ENCODE assay signal across 32 cellular contexts in genomic region chr18:685438-685837, GRCh38. TPM values are rescaled to one million over a fixed set of nuclear protein-coding genes. Genes with fewer than 3 reads are reported as not detected.
DNase-seq lines count a peak whose midpoint lies in the region; ATAC-seq, FAIRE-seq and TF ChIP-seq lines count a peak whose summit lies in the region.
"Had no signal": no experiment of that assay in that cellular context is flagged by ENCODE, and none has a peak within 500 bp of the region (broad histone marks: within the 10 kb centered on the region; RNA-seq: fewer than 3 reads in every experiment).

No MANE protein-coding gene starts in this region.

- H3K27ac Mint-ChIP-seq in T-helper 17 cell: peak overlapping the region; percentile 37
- H3K27ac Mint-ChIP-seq: CD4-positive, alpha-beta T cell had no signal

- intact Hi-C loops in HepG2 (cut with micrococcal nuclease; ENCODE audit: unreplicated experiment) (no loop called here), right lobe of liver (cut with DNase I) (no loop called here), sigmoid colon (cut with DNase I) (no loop called here)

- peaks cover 5% of the 10 kb centered on the region; the same call in 1 of the 2 replicates for H4K20me1 ChIP-seq in HepG2 (ENCODE audit: insufficient read depth, low read length)
- no peaks in the 10 kb centered on the region for H4K20me1 ChIP-seq in hepatocyte (ENCODE audit: insufficient read depth, poor library complexity, severe bottlenecking)

- H3K4me1 ChIP-seq in HepG2 (ENCODE audit: insufficient read depth, low read length): peaks cover 31% of the 10 kb centered on the region
- peaks cover 0 to 18% (median 6%) of the 10 kb centered on the region in 4 donors for H3K4me1 ChIP-seq in right lobe of liver
- peaks cover 15% of the 10 kb centered on the region for H3K4me1 ChIP-seq in hepatocyte (ENCODE audit: insufficient read depth)
- H3K4me1 ChIP-seq in sigmoid colon: no peaks in the 10 kb centered on the region
- H3K4me1 ChIP-seq: right atrium auricular region had no signal

- H3K36me3 Mint-ChIP-seq in T-helper 17 cell (ENCODE audit: low read depth): peaks cover 2% of the 10 kb centered on the region

- H3K27ac ChIP-seq in HepG2 (ENCODE audit: extremely low read length, insufficient read depth, low read length): no peak overlapping the region
- no peak overlapping the region for H3K27ac ChIP-seq in right lobe of liver
- peak overlapping the region; percentile 92 for H3K27ac ChIP-seq in hepatocyte
- no peak overlapping the region for H3K27ac ChIP-seq in sigmoid colon
- H3K27ac ChIP-seq: coronary artery, right atrium auricular region, thoracic aorta had no signal

- in situ Hi-C loops in HepG2 (cut with HindIII; ENCODE audit: extremely low pct_ligation_motif_present, low pct_unique_long_range_greater_than_20kb): no loop called here

- H3K79me2 ChIP-seq in HepG2 (ENCODE audit: insufficient read depth, low read length): no peaks in the 10 kb centered on the region
- no peaks in the 10 kb centered on the region for H3K79me2 ChIP-seq in hepatocyte

- H3K4me2 ChIP-seq in HepG2 (ENCODE audit: low read depth, low read length): no peak overlapping the region
- no peak overlapping the region for H3K4me2 ChIP-seq in hepatocyte

- no peak for TF ChIP-seq RAD21 in HepG2 (CRISPR knock-in tag; IDR thresholded peaks at IDR 0.05)

- peaks cover 17% of the 10 kb centered on the region for H3K4me1 Mint-ChIP-seq in T-helper 17 cell

- H3K27me3 ChIP-seq in HepG2 (ENCODE audit: control insufficient read depth in 1 of 2, insufficient read depth in 2 of 2, low read length in 2 of 2) (no peaks in the 10 kb centered on the region), right lobe of liver (no peaks in the 10 kb centered on the region), hepatocyte (no peaks in the 10 kb centered on the region), sigmoid colon (no peaks in the 10 kb centered on the region)
- H3K27me3 ChIP-seq: right atrium auricular region had no signal

- H2AFZ ChIP-seq in HepG2 (ENCODE audit: low read length) (no peak overlapping the region), hepatocyte (no peak overlapping the region)

- WGBS in HepG2 (ENCODE audit: low lambda C conversion rate): 94% methylated on average over 3 of the region's 3 CpGs
- WGBS in right lobe of liver (ENCODE audit: insufficient coverage, low coverage, low lambda C conversion rate, missing lambda C conversion rate): 91% methylated on average over 3 of the region's 3 CpGs
- 92% methylated on average over 3 of the region's 3 CpGs for WGBS in hepatocyte (ENCODE audit: low lambda C conversion rate, missing lambda C conversion rate)
- 88 to 90% methylated on average over 3 of the region's 3 CpGs for WGBS in sigmoid colon, 2 donors

- TF ChIP-seq POLR2A in HepG2 (IDR thresholded peaks at IDR 0.05; ENCODE audit: insufficient read depth in 1 of 2, low read depth in 2 of 2, low read length in 2 of 2): no peak
- TF ChIP-seq POLR2A in right lobe of liver (IDR thresholded peaks at IDR 0.05): no peak
- no peak for TF ChIP-seq POLR2A in sigmoid colon (IDR thresholded peaks at IDR 0.05)

- no peak overlapping the region for H3K4me3 Mint-ChIP-seq in T-helper 17 cell
- H3K4me3 Mint-ChIP-seq: activated naive CD8-positive, alpha-beta T cell treated with anti-CD3 and anti-CD28 coated beads, Interleukin-2, amount 10 ng/mL, durations not matched to agents 7 days and 5 days; activated T-cell treated with anti-CD3 and anti-CD28 coated beads, Interleukin-2, amount 50 U/mL, for 4 hours; CD4-positive, alpha-beta T cell; stimulated activated naive CD8-positive, alpha-beta T cell treated with anti-CD3 and anti-CD28 coated beads, Interleukin-15, amount 100 ng/mL, for 72 hours had no signal

- H3K9me2 ChIP-seq in hepatocyte (replicated peaks; ENCODE audit: insufficient read depth): no peaks in the 10 kb centered on the region

- DNase-seq in HepG2 (ENCODE audit: low spot score) (no peak), right lobe of liver (no peak), T-helper 17 cell (no peak), hepatocyte (ENCODE audit: low spot score) (no peak), sigmoid colon (no peak), SIG-M5 treated with dmso at 0.1 percent for 504 hours (lab: John Stamatoyannopoulos, UW; ENCODE audit: unreplicated experiment) (no peak)
- DNase-seq: activated CD4-positive, alpha-beta T cell treated with anti-CD3 and anti-CD28 coated beads for 48 hours; activated gamma-delta T cell treated with Interleukin-2 at 50 U/mL for 16 hours; activated naive CD8-positive, alpha-beta T cell treated with anti-CD3 and anti-CD28 coated beads, Interleukin-2, amount 10 ng/mL, durations not matched to agents 7 days and 5 days; activated T-cell treated with anti-CD3 and anti-CD28 coated beads, Interleukin-2, amount 50 U/mL, for 4 hours; CD4-positive, alpha-beta T cell; effector CD8-positive, alpha-beta T cell; glutamatergic neuron; KBM-7; kidney; left ventricle myocardium superior; MM.1S; NCI-H1417 treated with DMSO at 0.1 percent for 48 hours; NCI-H2029 treated with DMSO at 0.1 percent for 48 hours; NCI-H526; posterior cingulate gyrus; Right ventricle myocardium superior; stimulated activated CD4-positive, alpha-beta T cell treated with anti-CD3 and anti-CD28 coated beads, Interleukin-1b, Interleukin-23, amount 100 ng/mL, for 48 hours; stimulated activated naive CD8-positive, alpha-beta T cell treated with anti-CD3 and anti-CD28 coated beads, Interleukin-15, amount 100 ng/mL, for 72 hours had no signal

- POLR2A ChIA-PET in HepG2 (lab: Yijun Ruan, JAX): no interaction called here

- no peak for TF ChIP-seq EP300 in HepG2 (IDR thresholded peaks at IDR 0.05; ENCODE audit: low read depth in 2 of 2, low read length in 2 of 2)
- no peak for TF ChIP-seq EP300 in HepG2 (CRISPR knock-in tag; IDR thresholded peaks at IDR 0.05; ENCODE audit: borderline replicate concordance)
- no peak for TF ChIP-seq EP300 in sigmoid colon (IDR thresholded peaks at IDR 0.05)

- H3K9me3 ChIP-seq in HepG2 (ENCODE audit: low read length) (no peaks in the 10 kb centered on the region), right lobe of liver (no peaks in the 10 kb centered on the region), T-helper 17 cell (ENCODE audit: control insufficient read depth, low read length, poor library complexity, severe bottlenecking) (no peaks in the 10 kb centered on the region), hepatocyte (ENCODE audit: low read depth) (no peaks in the 10 kb centered on the region), sigmoid colon (no peaks in the 10 kb centered on the region)
- H3K9me3 ChIP-seq: right atrium auricular region, thoracic aorta had no signal

- H3K9ac ChIP-seq in HepG2 (ENCODE audit: insufficient read depth, low read depth, low read length): no peak overlapping the region

- FAIRE-seq in HepG2 (lab: Jason Lieb, UNC): no peak
- FAIRE-seq: astrocyte, D721Med, GM12891, kidney, urothelium cell line had no signal

- no peaks in the 10 kb centered on the region for H3K27me3 Mint-ChIP-seq in T-helper 17 cell
- H3K27me3 Mint-ChIP-seq: activated naive CD8-positive, alpha-beta T cell treated with anti-CD3 and anti-CD28 coated beads, Interleukin-2, amount 10 ng/mL, durations not matched to agents 7 days and 5 days; CD4-positive, alpha-beta T cell; stimulated activated naive CD8-positive, alpha-beta T cell treated with anti-CD3 and anti-CD28 coated beads, Interleukin-15, amount 100 ng/mL, for 72 hours had no signal

- H3K4me3 ChIP-seq in HepG2 (replicated peaks in 1 of 3; ENCODE audit: insufficient read depth in 1 of 3, low read depth in 2 of 3, low read length in 3 of 3): no peak overlapping the region
- no peak overlapping the region for H3K4me3 ChIP-seq in right lobe of liver
- no peak overlapping the region for H3K4me3 ChIP-seq in hepatocyte
- no peak overlapping the region for H3K4me3 ChIP-seq in sigmoid colon
- H3K4me3 ChIP-seq: coronary artery, right atrium auricular region, thoracic aorta had no signal

- CTCF ChIA-PET in HepG2 (lab: Yijun Ruan, JAX; ENCODE audit: low intra/inter-chr PET ratio, low total read pairs): no interaction called here

- TSS peak; percentile 25 for BruUV-seq in HepG2 (replicated peaks; lab: Mats Ljungman, UMichigan)

- H3K36me3 ChIP-seq in HepG2 (replicated peaks in 1 of 2; ENCODE audit: control insufficient read depth in 1 of 2, insufficient read depth in 2 of 2, low read length in 2 of 2) (peaks cover 25 to 54% of the 10 kb centered on the region in 2 experiments), right lobe of liver (peaks cover 0 to 26% (median 6%) of the 10 kb centered on the region in 4 donors), hepatocyte (replicated peaks; ENCODE audit: insufficient read depth, low read depth) (no peaks in the 10 kb centered on the region), sigmoid colon (peaks cover 3 to 51% (median 10%) of the 10 kb centered on the region in 4 donors)

- TF ChIP-seq CTCF in HepG2 (CRISPR knock-in tag; IDR thresholded peaks at IDR 0.05) (no peak), right lobe of liver (IDR thresholded peaks at IDR 0.05) (no peak), hepatocyte (IDR thresholded peaks at IDR 0.05; ENCODE audit: poor library complexity) (no peak), sigmoid colon (IDR thresholded peaks at IDR 0.05) (no peak)

- ATAC-seq in HepG2 (no peak), right lobe of liver (no peak), T-helper 17 cell (no peak), GM21723 (IDR thresholded peaks at IDR 0.05; ENCODE audit: unreplicated experiment) (no peak)
- ATAC-seq: activated T-cell treated with anti-CD3 and anti-CD28 coated beads, Interleukin-2, amount 50 U/mL, for 4 hours; left ventricle myocardium superior; stimulated activated naive CD8-positive, alpha-beta T cell treated with anti-CD3 and anti-CD28 coated beads, Interleukin-15, amount 100 ng/mL, for 72 hours had no signal

RNA-seq across cellular contexts. Expression of gene ENOSF1, which starts 27.0 kb away (rescaled TPM):
- 21.1 and 37.6 TPM in 2 replicates for total RNA-seq in HepG2 (2016; rRNA removed; fragmentation: Illumina TruSeq; extraction: Trizol)
- 8.2 and 9.8 TPM in 2 replicates for total RNA-seq in HepG2 (2016; cell fraction: cytosol; rRNA removed; fragmentation: Illumina TruSeq; extraction: Trizol; ENCODE audit: low read depth)
- 25.4 and 34.5 TPM in 2 replicates for total RNA-seq in HepG2 (2016; cell fraction: insoluble cytoplasmic fraction; rRNA removed; fragmentation: Illumina TruSeq; extraction: Trizol)
- 8.9 and 9.6 TPM in 2 replicates for total RNA-seq in HepG2 (2016; cell fraction: membrane; rRNA removed; fragmentation: Illumina TruSeq; extraction: Trizol)
- 59.4 and 77.1 TPM in 2 replicates for total RNA-seq in HepG2 (2016; cell fraction: nucleus; rRNA removed; fragmentation: Illumina TruSeq; extraction: Trizol)
- 38.2 and 40.1 TPM in 2 replicates for polyA plus RNA-seq in HepG2 (2011; rRNA removed)
- polyA plus RNA-seq in HepG2 (2011; cell fraction: cytosol; rRNA removed): 10.1 and 10.8 TPM in 2 replicates
- polyA plus RNA-seq in HepG2 (2011; cell fraction: nucleus; rRNA removed): 182 and 188 TPM in 2 replicates
- polyA plus RNA-seq in HepG2 (2012): 22.6 and 32.9 TPM in 2 replicates
- polyA plus RNA-seq in HepG2 (2016; cell fraction: cytosol; fragmentation: Illumina TruSeq; extraction: Trizol; ENCODE audit: low read depth): 2.2 and 3.1 TPM in 2 replicates
- polyA plus RNA-seq in HepG2 (2016; cell fraction: insoluble cytoplasmic fraction; fragmentation: Illumina TruSeq; extraction: Trizol; ENCODE audit: low read depth): 23.8 and 27.2 TPM in 2 replicates
- 6.1 and 7.0 TPM in 2 replicates for polyA plus RNA-seq in HepG2 (2016; cell fraction: membrane; fragmentation: Illumina TruSeq; extraction: Trizol; ENCODE audit: low read depth)
- polyA plus RNA-seq in HepG2 (2016; cell fraction: nucleus; fragmentation: Illumina TruSeq; extraction: Trizol; ENCODE audit: insufficient read depth, low read depth): 131 and 139 TPM in 2 replicates
- 73.7 and 121 TPM in 2 replicates for polyA minus RNA-seq in HepG2 (2011; rRNA and poly(A)+ RNA removed; ENCODE audit: low replicate concordance)
- 8.3 and 11.0 TPM in 2 replicates for polyA minus RNA-seq in HepG2 (2011; cell fraction: cytosol; rRNA and poly(A)+ RNA removed)
- polyA minus RNA-seq in HepG2 (2011; cell fraction: nucleus; rRNA and poly(A)+ RNA removed): 137 and 147 TPM in 2 replicates
- total RNA-seq in right lobe of liver: 10 to 100 TPM; 36.7 to 71.9 (median 58.5) TPM
- 10 to 100 TPM; 57.4 to 69.3 TPM for total RNA-seq in T-helper 17 cell
- total RNA-seq in hepatocyte: 42.5 and 44.5 TPM in 2 replicates
- 41.0 and 41.6 TPM in 2 replicates for polyA plus RNA-seq in hepatocyte
- total RNA-seq in sigmoid colon: 10 to 100 TPM; 37.5 to 56.9 (median 52.7) TPM
- polyA plus RNA-seq in sigmoid colon: 10 to 100 TPM; 16.8 to 43.6 (median 34.4) TPM

RNA-seq across cellular contexts. Expression of gene TYMS, which starts 28.0 kb away (rescaled TPM):
- total RNA-seq in HepG2 (2016; rRNA removed; fragmentation: Illumina TruSeq; extraction: Trizol): 80.1 and 186 TPM in 2 replicates
- total RNA-seq in HepG2 (2016; cell fraction: cytosol; rRNA removed; fragmentation: Illumina TruSeq; extraction: Trizol; ENCODE audit: low read depth): 27.2 and 31.4 TPM in 2 replicates
- total RNA-seq in HepG2 (2016; cell fraction: insoluble cytoplasmic fraction; rRNA removed; fragmentation: Illumina TruSeq; extraction: Trizol): 77.9 and 183 TPM in 2 replicates
- 91.3 and 92.9 TPM in 2 replicates for total RNA-seq in HepG2 (2016; cell fraction: membrane; rRNA removed; fragmentation: Illumina TruSeq; extraction: Trizol)
- 89.4 and 101 TPM in 2 replicates for total RNA-seq in HepG2 (2016; cell fraction: nucleus; rRNA removed; fragmentation: Illumina TruSeq; extraction: Trizol)
- polyA plus RNA-seq in HepG2 (2011; rRNA removed): 84.9 and 106 TPM in 2 replicates
- 66.6 and 93.1 TPM in 2 replicates for polyA plus RNA-seq in HepG2 (2011; cell fraction: cytosol; rRNA removed)
- polyA plus RNA-seq in HepG2 (2011; cell fraction: nucleus; rRNA removed): 30.9 and 37.2 TPM in 2 replicates
- 69.5 and 111 TPM in 2 replicates for polyA plus RNA-seq in HepG2 (2012)
- 61.0 and 61.1 TPM in 2 replicates for polyA plus RNA-seq in HepG2 (2016; cell fraction: cytosol; fragmentation: Illumina TruSeq; extraction: Trizol; ENCODE audit: low read depth)
- polyA plus RNA-seq in HepG2 (2016; cell fraction: insoluble cytoplasmic fraction; fragmentation: Illumina TruSeq; extraction: Trizol; ENCODE audit: low read depth): 396 and 406 TPM in 2 replicates
- 107 and 113 TPM in 2 replicates for polyA plus RNA-seq in HepG2 (2016; cell fraction: membrane; fragmentation: Illumina TruSeq; extraction: Trizol; ENCODE audit: low read depth)
- 245 and 246 TPM in 2 replicates for polyA plus RNA-seq in HepG2 (2016; cell fraction: nucleus; fragmentation: Illumina TruSeq; extraction: Trizol; ENCODE audit: insufficient read depth, low read depth)
- polyA minus RNA-seq in HepG2 (2011; rRNA and poly(A)+ RNA removed; ENCODE audit: low replicate concordance): 242 and 518 TPM in 2 replicates
- 59.7 and 82.7 TPM in 2 replicates for polyA minus RNA-seq in HepG2 (2011; cell fraction: cytosol; rRNA and poly(A)+ RNA removed)
- polyA minus RNA-seq in HepG2 (2011; cell fraction: nucleus; rRNA and poly(A)+ RNA removed): 20.8 and 28.3 TPM in 2 replicates
- 10 to 100 TPM in 1 of 6 experiments, 1 to 10 TPM in 5; 1.1 to 14.9 (median 4.2) TPM for total RNA-seq in right lobe of liver
- 1 to 10 TPM in 1 of 2 donors, under 1 TPM in 1; 0.60 to 2.5 TPM for total RNA-seq in T-helper 17 cell
- total RNA-seq in hepatocyte: 15.1 and 16.9 TPM in 2 replicates
- polyA plus RNA-seq in hepatocyte: 39.8 and 49.1 TPM in 2 replicates
- total RNA-seq in sigmoid colon: 1 to 10 TPM in 3 of 4 donors, under 1 TPM in 1; 0.55 to 3.0 (median 1.1) TPM
- polyA plus RNA-seq in sigmoid colon: 10 to 100 TPM in 2 of 3 donors, 1 to 10 TPM in 1; 7.8 to 62.0 (median 17.3) TPM
